In genomic region chr6:82017316-82017715, GRCh38 we compare ENCODE assay signal across 10 cellular contexts.
DNase-seq lines count a peak whose midpoint lies in the region; ATAC-seq, FAIRE-seq and TF ChIP-seq lines count a peak whose summit lies in the region.
"Had no signal": no experiment of that assay in that cellular context is flagged by ENCODE, and none has a peak within 500 bp of the region (broad histone marks: within the 10 kb centered on the region; RNA-seq: fewer than 3 reads in every experiment).

No MANE protein-coding gene starts in this region.

- H3K36me3 ChIP-seq in endothelial cell of umbilical vein (ENCODE audit: control insufficient read depth in 2 of 2, extremely low read depth in 1 of 2, insufficient read depth in 2 of 2, low read length in 2 of 2) (no peaks in the 10 kb centered on the region), mucosa of descending colon (ENCODE audit: low read depth) (no peaks in the 10 kb centered on the region)

- no peaks in the 10 kb centered on the region for H4K20me1 ChIP-seq in endothelial cell of umbilical vein (replicated peaks; ENCODE audit: control insufficient read depth, extremely low read depth, insufficient read depth, low read length)

- POLR2A ChIA-PET in endothelial cell of umbilical vein (lab: Charles Lee), result no interaction called here

- in situ Hi-C loops in Caki2 (cut with HindIII; ENCODE audit: low pct_unique_long_range_greater_than_20kb, low sequenced_read_pairs), result no loop called here

- H3K27ac ChIP-seq in endothelial cell of umbilical vein (ENCODE audit: insufficient read depth, low read depth, low read length), result peak overlapping the region; percentile 6

- ATAC-seq in mucosa of descending colon, result peak; percentile 91
- ATAC-seq in GM19452 (IDR thresholded peaks at IDR 0.05; ENCODE audit: unreplicated experiment), result no peak
- ATAC-seq in HG02870 (IDR thresholded peaks at IDR 0.05; ENCODE audit: unreplicated experiment), result no peak

- no peak overlapping the region for H3K4me3 ChIP-seq in endothelial cell of umbilical vein (replicated peaks in 1 of 3; ENCODE audit: insufficient read depth in 1 of 3, low read depth in 1 of 3, low read length in 3 of 3)
- no peak overlapping the region for H3K4me3 ChIP-seq in mucosa of descending colon

- no peaks in the 10 kb centered on the region for H3K9me1 ChIP-seq in endothelial cell of umbilical vein (replicated peaks; ENCODE audit: control insufficient read depth, extremely low read depth, insufficient read depth, low read length)

- FAIRE-seq in endothelial cell of umbilical vein (lab: Jason Lieb, UNC), result peak; percentile 66

- BruUV-seq in endothelial cell of umbilical vein (replicated peaks; lab: Mats Ljungman, UMichigan), result no TSS peak

- DNase-seq in Caki2 (ENCODE audit: low read depth) (peak; percentile 90), NCI-H2171 treated with DMSO at 0.1 percent for 48 hours (lab: John Stamatoyannopoulos, UW) (peak; percentile 91), endothelial cell of umbilical vein (ENCODE audit: low read depth, low spot score) (peak; percentile 36), mucosa of descending colon (no peak)
- no peak for DNase-seq in activated CD4-positive, alpha-beta T cell treated with anti-CD3 and anti-CD28 coated beads for 1 hour
- no peak for DNase-seq in stimulated activated CD4-positive, alpha-beta T cell treated with anti-CD3 and anti-CD28 coated beads, Interleukin-4, amount 100 ng/mL, for 4 hours
- DNase-seq: effector CD4-positive, alpha-beta T cell; stimulated activated CD4-positive, alpha-beta T cell treated with anti-CD3 and anti-CD28 coated beads, Interleukin-2, amount 100 ng/mL, for 48 hours had no signal

- no peak for TF ChIP-seq POLR2A in endothelial cell of umbilical vein (IDR thresholded peaks at IDR 0.05; ENCODE audit: low read depth, low read length)

- H3K9me3 ChIP-seq in endothelial cell of umbilical vein (replicated peaks; ENCODE audit: control insufficient read depth, insufficient read depth, low read length), result no peaks in the 10 kb centered on the region
- H3K9me3 ChIP-seq in mucosa of descending colon, result no peaks in the 10 kb centered on the region

- H3K79me2 ChIP-seq in endothelial cell of umbilical vein (ENCODE audit: control insufficient read depth, insufficient read depth, low read length), result no peaks in the 10 kb centered on the region

- no peak for TF ChIP-seq CTCF in endothelial cell of umbilical vein (IDR thresholded peaks at IDR 0.05; ENCODE audit: extremely low read depth in 1 of 2, insufficient read depth in 1 of 2, low read depth in 1 of 2, low read length in 2 of 2)
- no peak for TF ChIP-seq CTCF in mucosa of descending colon (IDR thresholded peaks at IDR 0.05)

- no peak overlapping the region for H2AFZ ChIP-seq in endothelial cell of umbilical vein (ENCODE audit: low read depth, low read length)

- H3K27me3 ChIP-seq in endothelial cell of umbilical vein (ENCODE audit: control insufficient read depth in 2 of 2, insufficient read depth in 2 of 2, low read length in 2 of 2), result no peaks in the 10 kb centered on the region

- peaks cover 52% of the 10 kb centered on the region for H3K4me1 ChIP-seq in endothelial cell of umbilical vein (ENCODE audit: control insufficient read depth, extremely low read depth, insufficient read depth, low read length)
- no peaks in the 10 kb centered on the region for H3K4me1 ChIP-seq in mucosa of descending colon (ENCODE audit: low read depth)

- intact Hi-C loops in endothelial cell of umbilical vein (cut with micrococcal nuclease), result loop anchor here (10.0 kb wide), 1 partner anchor 403 kb away; no protein-coding TSS in a partner anchor
- intact Hi-C loops in mucosa of descending colon (cut with DNase I, micrococcal nuclease), result no loop called here

- dilution Hi-C loops in endothelial cell of umbilical vein (cut with MboI; ENCODE audit: extremely low pct_ligation_motif_present, low sequenced_read_pairs), result no loop called here

- peak overlapping the region; percentile 14 for H3K4me2 ChIP-seq in endothelial cell of umbilical vein (ENCODE audit: insufficient read depth, low read length)

- CTCF ChIA-PET in endothelial cell of umbilical vein (lab: Charles Lee), result interaction anchor here (1.0 to 2.4 kb wide), 6 partner anchors 11 to 23 kb away, joined by 3 to 13 read pairs (median 4); no protein-coding TSS in a partner anchor

- no peak overlapping the region for H3K9ac ChIP-seq in endothelial cell of umbilical vein (replicated peaks; ENCODE audit: extremely low read depth, insufficient read depth, low read length)

TF ChIP-seq in endothelial cell of umbilical vein, 7 proteins besides CTCF, POLR2A, EP300 and RAD21:
- TF ChIP-seq MYC (IDR thresholded peaks at IDR 0.05; ENCODE audit: low read depth, low read length) (no peak), FOS (IDR thresholded peaks at IDR 0.05; ENCODE audit: borderline replicate concordance, insufficient read depth, low read length) (peak; percentile 79), EZH2 (IDR thresholded peaks at IDR 0.05; ENCODE audit: borderline replicate concordance, low read depth, low read length, severe bottlenecking) (no peak), GATA2 (IDR thresholded peaks at IDR 0.05; ENCODE audit: insufficient read depth, insufficient read length, low read depth, low read length) (no peak), JUN (IDR thresholded peaks at IDR 0.05; ENCODE audit: borderline replicate concordance, insufficient read depth, insufficient read length, low read depth) (no peak), POLR2AphosphoS5 (IDR thresholded peaks at IDR 0.05; ENCODE audit: insufficient read depth, low read depth, low read length) (no peak)
- TF ChIP-seq, protein P1, sequence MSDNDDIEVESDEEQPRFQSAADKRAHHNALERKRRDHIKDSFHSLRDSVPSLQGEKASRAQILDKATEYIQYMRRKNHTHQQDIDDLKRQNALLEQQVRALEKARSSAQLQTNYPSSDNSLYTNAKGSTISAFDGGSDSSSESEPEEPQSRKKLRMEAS (IDR thresholded peaks at IDR 0.05; ENCODE audit: insufficient read depth, insufficient read length), result no peak

Comparison
In these comparisons a context has a peak if more than half of its experiments do, and no peak if none do; other contexts are left out.
1. DNase-seq: peak in Caki2 (single experiment), NCI-H2171 treated with DMSO at 0.1 percent for 48 hours (single experiment) and endothelial cell of umbilical vein (single experiment); none in mucosa of descending colon (0 of 3), activated CD4-positive, alpha-beta T cell treated with anti-CD3 and anti-CD28 coated beads for 1 hour (single experiment) and stimulated activated CD4-positive, alpha-beta T cell treated with anti-CD3 and anti-CD28 coated beads, Interleukin-4, amount 100 ng/mL, for 4 hours (0 of 2).